Comparison of ENCODE assay signal across 19 cellular contexts in genomic region chr2:184006998-184007397, GRCh38.
DNase-seq lines count a peak whose midpoint lies in the region; ATAC-seq, FAIRE-seq and TF ChIP-seq lines count a peak whose summit lies in the region.
"Had no signal": no experiment of that assay in that cellular context is flagged by ENCODE, and none has a peak within 500 bp of the region (broad histone marks: within the 10 kb centered on the region; RNA-seq: fewer than 3 reads in every experiment).

No MANE protein-coding gene starts in this region.

- H3K9me2 ChIP-seq in PC-3 (replicated peaks; ENCODE audit: low read length) (no peaks in the 10 kb centered on the region), PC-9 (ENCODE audit: insufficient read depth) (no peaks in the 10 kb centered on the region)

- H2AFZ ChIP-seq in PC-3 (ENCODE audit: low read length) (no peak overlapping the region), PC-9 (no peak overlapping the region)

- H3F3A ChIP-seq in PC-3 (ENCODE audit: low read length, unreplicated experiment) (no peaks in the 10 kb centered on the region), PC-9 (ENCODE audit: insufficient read depth, low read depth) (no peaks in the 10 kb centered on the region)

- intact Hi-C loops in PC-3 (cut with micrococcal nuclease) (no loop called here), PC-9 (cut with micrococcal nuclease; ENCODE audit: unreplicated experiment) (no loop called here)

- no peaks in the 10 kb centered on the region for H3K79me2 ChIP-seq in PC-3 (ENCODE audit: low read length)
- no peaks in the 10 kb centered on the region for H3K79me2 ChIP-seq in PC-9 (ENCODE audit: low read depth)

- no peak overlapping the region for H3K4me2 ChIP-seq in PC-3 (ENCODE audit: low read length)
- no peak overlapping the region for H3K4me2 ChIP-seq in PC-9

- TF ChIP-seq CTCF in PC-3 (conservative IDR thresholded peaks at IDR 0.05; ENCODE audit: low read depth, low read length), result no peak
- no peak for TF ChIP-seq CTCF in PC-9 (conservative IDR thresholded peaks at IDR 0.05)

- no peak for FAIRE-seq in small intestine (lab: Jason Lieb, UNC)
- FAIRE-seq: urothelium cell line had no signal

- CTCF ChIA-PET in PC-3 (lab: Charles Lee), result no interaction called here
- CTCF ChIA-PET in PC-9 (lab: Charles Lee), result no interaction called here

- peak; percentile 11 for DNase-seq in NCI-H1694 treated with DMSO at 0.1 percent for 48 hours (lab: John Stamatoyannopoulos, UW)
- no peak for DNase-seq in NCI-H1694 (lab: John Stamatoyannopoulos, UW)
- peak; percentile 85 for DNase-seq in NCI-H2171 treated with DMSO at 0.1 percent for 48 hours (lab: John Stamatoyannopoulos, UW)
- no peak for DNase-seq in PC-3
- peak; percentile 36 for DNase-seq in small intestine
- DNase-seq in PC-9, result no peak
- no peak for DNase-seq in NCI-H1105 (lab: John Stamatoyannopoulos, UW)
- DNase-seq: 8988T; activated CD4-positive, alpha-beta T cell treated with anti-CD3 and anti-CD28 coated beads for 4 hours; COR-L47; MG63; naive thymus-derived CD4-positive, alpha-beta T cell; NCI-H2081 treated with DMSO at 0.1 percent for 48 hours; stimulated activated CD4-positive, alpha-beta T cell treated with anti-CD3 and anti-CD28 coated beads, Interleukin-12 subunit alpha, Interleukin-12 subunit beta, amount 100 ng/mL, for 4 hours; stimulated activated CD8-positive, alpha-beta memory T cell treated with anti-CD3 and anti-CD28 coated beads, Interleukin-4, amount 100 ng/mL, for 48 hours; T-helper 1 cell had no signal

- H3K27me3 ChIP-seq in PC-3 (ENCODE audit: low read length), result no peaks in the 10 kb centered on the region
- H3K27me3 ChIP-seq in small intestine (ENCODE audit: control insufficient read depth in 2 of 2, insufficient read depth in 2 of 2, low read length in 2 of 2), result no peaks in the 10 kb centered on the region
- no peaks in the 10 kb centered on the region for H3K27me3 ChIP-seq in PC-9 (ENCODE audit: insufficient read depth, low read depth)
- H3K27me3 ChIP-seq: MG63, right atrium auricular region had no signal

- POLR2A ChIA-PET in PC-3 (lab: Charles Lee; ENCODE audit: unreplicated experiment) (no interaction called here), PC-9 (lab: Charles Lee; ENCODE audit: unreplicated experiment) (no interaction called here)

- H3K9me3 ChIP-seq in PC-3 (ENCODE audit: low read length), result no peaks in the 10 kb centered on the region
- H3K9me3 ChIP-seq in small intestine (ENCODE audit: control insufficient read depth, low read depth), result no peaks in the 10 kb centered on the region
- H3K9me3 ChIP-seq in PC-9 (ENCODE audit: insufficient read depth, low read depth), result no peaks in the 10 kb centered on the region
- H3K9me3 ChIP-seq: MG63, right atrium auricular region had no signal

- no peak overlapping the region for H3K9ac ChIP-seq in PC-3 (ENCODE audit: low read length)

- no TSS peak for BruUV-seq in PC-3 (replicated peaks; lab: Mats Ljungman, UMichigan)
- no TSS peak for BruUV-seq in PC-9 (replicated peaks; lab: Mats Ljungman, UMichigan)

- H3K36me3 ChIP-seq in PC-3 (ENCODE audit: low read depth, low read length) (no peaks in the 10 kb centered on the region), small intestine (ENCODE audit: control insufficient read depth in 2 of 2, insufficient read depth in 2 of 2, low read length in 2 of 2) (no peaks in the 10 kb centered on the region), PC-9 (ENCODE audit: low read depth) (no peaks in the 10 kb centered on the region)
- H3K36me3 ChIP-seq: MG63, right atrium auricular region had no signal

- H3K4me1 ChIP-seq in PC-3 (ENCODE audit: insufficient read depth, low read length) (peaks cover 6% of the 10 kb centered on the region; the same call in 1 of the 2 replicates), small intestine (ENCODE audit: control insufficient read depth in 2 of 2, insufficient read depth in 1 of 2, low read depth in 1 of 2, low read length in 1 of 2) (no peaks in the 10 kb centered on the region), PC-9 (replicated peaks; ENCODE audit: insufficient read depth) (no peaks in the 10 kb centered on the region)
- H3K4me1 ChIP-seq: right atrium auricular region had no signal

- no peak overlapping the region for H3K4me3 ChIP-seq in PC-3 (ENCODE audit: low read length)
- H3K4me3 ChIP-seq in small intestine (ENCODE audit: low read depth in 1 of 2, low read length in 2 of 2), result no peak overlapping the region
- H3K4me3 ChIP-seq in PC-9, result no peak overlapping the region
- H3K4me3 ChIP-seq: MG63, right atrium auricular region had no signal

- ATAC-seq in PC-3 (0 out of 2 replicates have a peak, but pooled peaks have one; percentile 31), HG03521 (IDR thresholded peaks at IDR 0.05; ENCODE audit: unreplicated experiment) (no peak)
- ATAC-seq: naive thymus-derived CD4-positive, alpha-beta T cell had no signal

- H4K20me1 ChIP-seq in PC-3 (ENCODE audit: low read length) (no peaks in the 10 kb centered on the region), PC-9 (ENCODE audit: insufficient read depth) (no peaks in the 10 kb centered on the region)

- H3K27ac ChIP-seq in PC-3 (ENCODE audit: low read length) (no peak overlapping the region), small intestine (ENCODE audit: low read depth in 1 of 2, low read length in 1 of 2) (no peak overlapping the region), PC-9 (no peak overlapping the region)
- H3K27ac ChIP-seq: right atrium auricular region had no signal

- 8 to 51% (median 14%) methylated on average over 1 of the region's 1 CpG for WGBS in small intestine, 3 donors

Comparison
In these comparisons a context has a peak if more than half of its experiments do, and no peak if none do; other contexts are left out.
1. DNase-seq: peak in NCI-H1694 treated with DMSO at 0.1 percent for 48 hours (single experiment), NCI-H2171 treated with DMSO at 0.1 percent for 48 hours (single experiment) and small intestine (single experiment); none in NCI-H1694 (single experiment), PC-3 (single experiment), PC-9 (0 of 2) and NCI-H1105 (single experiment).